1 cellular context compared by ENCODE assay signal in the genomic region with DNA sequence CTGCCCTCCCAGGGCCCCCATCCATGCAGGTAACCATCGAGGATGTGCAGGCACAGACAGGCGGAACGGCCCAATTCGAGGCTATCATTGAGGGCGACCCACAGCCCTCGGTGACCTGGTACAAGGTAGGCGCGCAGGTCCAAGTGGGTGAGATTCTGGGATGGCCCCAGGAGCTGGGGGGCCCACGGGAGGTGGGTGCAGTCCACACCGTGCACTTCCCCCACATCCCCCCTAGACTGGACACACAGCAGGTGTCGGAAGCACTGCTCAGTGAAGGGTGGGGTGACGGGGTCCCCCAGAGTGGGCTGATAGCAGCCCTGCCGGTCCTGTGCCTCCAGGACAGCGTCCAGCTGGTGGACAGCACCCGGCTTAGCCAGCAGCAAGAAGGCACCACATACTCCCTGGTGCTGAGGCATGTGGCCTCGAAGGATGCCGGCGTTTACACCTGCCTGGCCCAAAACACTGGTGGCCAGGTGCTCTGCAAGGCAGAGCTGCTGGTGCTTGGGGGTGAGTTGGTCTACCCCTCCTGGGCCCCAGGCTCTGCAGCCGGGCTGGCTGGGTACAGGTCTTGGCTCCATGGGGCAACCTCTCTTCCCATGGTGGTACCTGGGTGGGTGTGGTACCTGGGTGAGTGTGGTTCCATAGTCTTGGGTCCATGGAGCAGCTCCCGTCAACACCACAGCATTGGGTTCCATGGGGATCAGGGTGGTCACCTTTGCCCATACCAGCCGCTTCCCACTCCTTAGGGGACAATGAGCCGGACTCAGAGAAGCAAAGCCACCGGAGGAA.
TF ChIP-seq lines count a peak whose summit lies in the region.

No MANE protein-coding gene starts in this region.

TF ChIP-seq in GM23338, 12 proteins besides CTCF, POLR2A, EP300 and RAD21:
- TF ChIP-seq, protein P1, sequence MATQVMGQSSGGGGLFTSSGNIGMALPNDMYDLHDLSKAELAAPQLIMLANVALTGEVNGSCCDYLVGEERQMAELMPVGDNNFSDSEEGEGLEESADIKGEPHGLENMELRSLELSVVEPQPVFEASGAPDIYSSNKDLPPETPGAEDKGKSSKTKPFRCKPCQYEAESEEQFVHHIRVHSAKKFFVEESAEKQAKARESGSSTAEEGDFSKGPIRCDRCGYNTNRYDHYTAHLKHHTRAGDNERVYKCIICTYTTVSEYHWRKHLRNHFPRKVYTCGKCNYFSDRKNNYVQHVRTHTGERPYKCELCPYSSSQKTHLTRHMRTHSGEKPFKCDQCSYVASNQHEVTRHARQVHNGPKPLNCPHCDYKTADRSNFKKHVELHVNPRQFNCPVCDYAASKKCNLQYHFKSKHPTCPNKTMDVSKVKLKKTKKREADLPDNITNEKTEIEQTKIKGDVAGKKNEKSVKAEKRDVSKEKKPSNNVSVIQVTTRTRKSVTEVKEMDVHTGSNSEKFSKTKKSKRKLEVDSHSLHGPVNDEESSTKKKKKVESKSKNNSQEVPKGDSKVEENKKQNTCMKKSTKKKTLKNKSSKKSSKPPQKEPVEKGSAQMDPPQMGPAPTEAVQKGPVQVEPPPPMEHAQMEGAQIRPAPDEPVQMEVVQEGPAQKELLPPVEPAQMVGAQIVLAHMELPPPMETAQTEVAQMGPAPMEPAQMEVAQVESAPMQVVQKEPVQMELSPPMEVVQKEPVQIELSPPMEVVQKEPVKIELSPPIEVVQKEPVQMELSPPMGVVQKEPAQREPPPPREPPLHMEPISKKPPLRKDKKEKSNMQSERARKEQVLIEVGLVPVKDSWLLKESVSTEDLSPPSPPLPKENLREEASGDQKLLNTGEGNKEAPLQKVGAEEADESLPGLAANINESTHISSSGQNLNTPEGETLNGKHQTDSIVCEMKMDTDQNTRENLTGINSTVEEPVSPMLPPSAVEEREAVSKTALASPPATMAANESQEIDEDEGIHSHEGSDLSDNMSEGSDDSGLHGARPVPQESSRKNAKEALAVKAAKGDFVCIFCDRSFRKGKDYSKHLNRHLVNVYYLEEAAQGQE (IDR thresholded peaks at IDR 0.05; ENCODE audit: unreplicated experiment) = no peak
- TF ChIP-seq, protein P2, sequence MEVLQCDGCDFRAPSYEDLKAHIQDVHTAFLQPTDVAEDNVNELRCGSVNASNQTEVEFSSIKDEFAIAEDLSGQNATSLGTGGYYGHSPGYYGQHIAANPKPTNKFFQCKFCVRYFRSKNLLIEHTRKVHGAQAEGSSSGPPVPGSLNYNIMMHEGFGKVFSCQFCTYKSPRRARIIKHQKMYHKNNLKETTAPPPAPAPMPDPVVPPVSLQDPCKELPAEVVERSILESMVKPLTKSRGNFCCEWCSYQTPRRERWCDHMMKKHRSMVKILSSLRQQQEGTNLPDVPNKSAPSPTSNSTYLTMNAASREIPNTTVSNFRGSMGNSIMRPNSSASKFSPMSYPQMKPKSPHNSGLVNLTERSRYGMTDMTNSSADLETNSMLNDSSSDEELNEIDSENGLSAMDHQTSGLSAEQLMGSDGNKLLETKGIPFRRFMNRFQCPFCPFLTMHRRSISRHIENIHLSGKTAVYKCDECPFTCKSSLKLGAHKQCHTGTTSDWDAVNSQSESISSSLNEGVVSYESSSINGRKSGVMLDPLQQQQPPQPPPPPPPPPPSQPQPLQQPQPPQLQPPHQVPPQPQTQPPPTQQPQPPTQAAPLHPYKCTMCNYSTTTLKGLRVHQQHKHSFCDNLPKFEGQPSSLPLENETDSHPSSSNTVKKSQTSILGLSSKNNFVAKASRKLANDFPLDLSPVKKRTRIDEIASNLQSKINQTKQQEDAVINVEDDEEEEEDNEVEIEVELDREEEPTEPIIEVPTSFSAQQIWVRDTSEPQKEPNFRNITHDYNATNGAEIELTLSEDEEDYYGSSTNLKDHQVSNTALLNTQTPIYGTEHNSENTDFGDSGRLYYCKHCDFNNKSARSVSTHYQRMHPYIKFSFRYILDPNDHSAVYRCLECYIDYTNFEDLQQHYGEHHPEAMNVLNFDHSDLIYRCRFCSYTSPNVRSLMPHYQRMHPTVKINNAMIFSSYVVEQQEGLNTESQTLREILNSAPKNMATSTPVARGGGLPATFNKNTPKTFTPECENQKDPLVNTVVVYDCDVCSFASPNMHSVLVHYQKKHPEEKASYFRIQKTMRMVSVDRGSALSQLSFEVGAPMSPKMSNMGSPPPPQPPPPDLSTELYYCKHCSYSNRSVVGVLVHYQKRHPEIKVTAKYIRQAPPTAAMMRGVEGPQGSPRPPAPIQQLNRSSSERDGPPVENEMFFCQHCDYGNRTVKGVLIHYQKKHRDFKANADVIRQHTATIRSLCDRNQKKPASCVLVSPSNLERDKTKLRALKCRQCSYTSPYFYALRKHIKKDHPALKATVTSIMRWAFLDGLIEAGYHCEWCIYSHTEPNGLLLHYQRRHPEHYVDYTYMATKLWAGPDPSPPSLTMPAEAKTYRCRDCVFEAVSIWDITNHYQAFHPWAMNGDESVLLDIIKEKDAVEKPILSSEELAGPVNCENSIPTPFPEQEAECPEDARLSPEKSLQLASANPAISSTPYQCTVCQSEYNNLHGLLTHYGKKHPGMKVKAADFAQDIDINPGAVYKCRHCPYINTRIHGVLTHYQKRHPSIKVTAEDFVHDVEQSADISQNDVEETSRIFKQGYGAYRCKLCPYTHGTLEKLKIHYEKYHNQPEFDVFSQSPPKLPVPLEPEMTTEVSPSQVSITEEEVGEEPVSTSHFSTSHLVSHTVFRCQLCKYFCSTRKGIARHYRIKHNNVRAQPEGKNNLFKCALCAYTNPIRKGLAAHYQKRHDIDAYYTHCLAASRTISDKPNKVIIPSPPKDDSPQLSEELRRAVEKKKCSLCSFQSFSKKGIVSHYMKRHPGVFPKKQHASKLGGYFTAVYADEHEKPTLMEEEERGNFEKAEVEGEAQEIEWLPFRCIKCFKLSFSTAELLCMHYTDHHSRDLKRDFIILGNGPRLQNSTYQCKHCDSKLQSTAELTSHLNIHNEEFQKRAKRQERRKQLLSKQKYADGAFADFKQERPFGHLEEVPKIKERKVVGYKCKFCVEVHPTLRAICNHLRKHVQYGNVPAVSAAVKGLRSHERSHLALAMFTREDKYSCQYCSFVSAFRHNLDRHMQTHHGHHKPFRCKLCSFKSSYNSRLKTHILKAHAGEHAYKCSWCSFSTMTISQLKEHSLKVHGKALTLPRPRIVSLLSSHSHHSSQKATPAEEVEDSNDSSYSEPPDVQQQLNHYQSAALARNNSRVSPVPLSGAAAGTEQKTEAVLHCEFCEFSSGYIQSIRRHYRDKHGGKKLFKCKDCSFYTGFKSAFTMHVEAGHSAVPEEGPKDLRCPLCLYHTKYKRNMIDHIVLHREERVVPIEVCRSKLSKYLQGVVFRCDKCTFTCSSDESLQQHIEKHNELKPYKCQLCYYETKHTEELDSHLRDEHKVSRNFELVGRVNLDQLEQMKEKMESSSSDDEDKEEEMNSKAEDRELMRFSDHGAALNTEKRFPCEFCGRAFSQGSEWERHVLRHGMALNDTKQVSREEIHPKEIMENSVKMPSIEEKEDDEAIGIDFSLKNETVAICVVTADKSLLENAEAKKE (CRISPR knock-in tag; IDR thresholded peaks at IDR 0.05) = no peak
- TF ChIP-seq ZNF331 (CRISPR knock-in tag; IDR thresholded peaks at IDR 0.05; ENCODE audit: low read depth) = no peak
- no peak for TF ChIP-seq POLR2AphosphoS5 (IDR thresholded peaks at IDR 0.05; ENCODE audit: low read depth)
- no peak for TF ChIP-seq STAT1 (IDR thresholded peaks at IDR 0.05; ENCODE audit: unreplicated experiment)
- TF ChIP-seq NANOG (IDR thresholded peaks at IDR 0.05; ENCODE audit: borderline replicate concordance) = no peak
- no peak for TF ChIP-seq EZH2phosphoT487 (IDR thresholded peaks at IDR 0.05; ENCODE audit: unreplicated experiment)
- no peak for TF ChIP-seq EZH2 (IDR thresholded peaks at IDR 0.05; ENCODE audit: low read depth, unreplicated experiment)
- no peak for TF ChIP-seq ZNF114 (CRISPR knock-in tag; IDR thresholded peaks at IDR 0.05)
- no peak for TF ChIP-seq JUNB (IDR thresholded peaks at IDR 0.05; ENCODE audit: unreplicated experiment)
- TF ChIP-seq, protein P3, sequence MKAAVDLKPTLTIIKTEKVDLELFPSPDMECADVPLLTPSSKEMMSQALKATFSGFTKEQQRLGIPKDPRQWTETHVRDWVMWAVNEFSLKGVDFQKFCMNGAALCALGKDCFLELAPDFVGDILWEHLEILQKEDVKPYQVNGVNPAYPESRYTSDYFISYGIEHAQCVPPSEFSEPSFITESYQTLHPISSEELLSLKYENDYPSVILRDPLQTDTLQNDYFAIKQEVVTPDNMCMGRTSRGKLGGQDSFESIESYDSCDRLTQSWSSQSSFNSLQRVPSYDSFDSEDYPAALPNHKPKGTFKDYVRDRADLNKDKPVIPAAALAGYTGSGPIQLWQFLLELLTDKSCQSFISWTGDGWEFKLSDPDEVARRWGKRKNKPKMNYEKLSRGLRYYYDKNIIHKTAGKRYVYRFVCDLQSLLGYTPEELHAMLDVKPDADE (IDR thresholded peaks at IDR 0.05) = no peak
- no peak for TF ChIP-seq CREB1 (CRISPR knock-in tag; IDR thresholded peaks at IDR 0.05; ENCODE audit: low read depth)
